8 cellular contexts compared by ENCODE assay signal in genomic region chr16:54929090-54930033, GRCh38. TPM values are rescaled to one million over a fixed set of nuclear protein-coding genes. Genes with fewer than 3 reads are reported as not detected.
DNase-seq lines count a peak whose midpoint lies in the region; TF ChIP-seq lines count a peak whose summit lies in the region.

No MANE protein-coding gene starts in this region.

- peak overlapping the region in 4 of 5 donors; percentile 61 to 81 (median 65) for H3K9ac ChIP-seq in subcutaneous abdominal adipose tissue (ENCODE audit: low read length in 5 of 5)

- peak; percentile 99 for DNase-seq in EL
- peak; percentile 98 for DNase-seq in H4 (ENCODE audit: low spot score)
- peak; percentile 98 for DNase-seq in LoVo (ENCODE audit: low spot score)
- peak; percentile 98 for DNase-seq in activated effector memory CD4-positive, alpha-beta T cell treated with anti-CD3 and anti-CD28 coated beads, Interleukin-2, amount 50 U/mL, for 16 hours
- peak; percentile 98 for DNase-seq in foreskin melanocyte

- H3K4me3 ChIP-seq in neutrophil (ENCODE audit: low read depth in 1 of 2, low read length in 1 of 2) (peak overlapping the region; percentile 65 to 73), subcutaneous abdominal adipose tissue (ENCODE audit: low read depth in 1 of 5, low read length in 5 of 5) (peak overlapping the region; percentile 75 to 92 (median 82))

- H3K27ac ChIP-seq in neutrophil = peak overlapping the region; percentile 7
- H3K27ac ChIP-seq in subcutaneous abdominal adipose tissue (ENCODE audit: low read depth, low read length) = peak overlapping the region; percentile 86

- H3K36me3 ChIP-seq in neutrophil (no peaks in the 10 kb centered on the region), subcutaneous abdominal adipose tissue (ENCODE audit: control insufficient read depth in 5 of 5, insufficient read depth in 5 of 5, low read length in 5 of 5) (no peaks in the 10 kb centered on the region)

- H3K9me3 ChIP-seq in neutrophil (no peaks in the 10 kb centered on the region), subcutaneous abdominal adipose tissue (ENCODE audit: control insufficient read depth in 5 of 5, low read length in 5 of 5) (no peaks in the 10 kb centered on the region)

- H3K27me3 ChIP-seq in neutrophil (peaks cover 100% of the 10 kb centered on the region), subcutaneous abdominal adipose tissue (ENCODE audit: control insufficient read depth in 5 of 5, insufficient read depth in 4 of 5, low read length in 5 of 5) (peaks cover under 1 to 35% (median 13%) of the 10 kb centered on the region in 5 donors)

- H3K4me1 ChIP-seq in neutrophil (ENCODE audit: control insufficient read depth in 1 of 2, insufficient read depth in 1 of 2, low read depth in 1 of 2, low read length in 1 of 2) (peaks cover 29 to 42% of the 10 kb centered on the region in 2 experiments), subcutaneous abdominal adipose tissue (ENCODE audit: control insufficient read depth in 5 of 5, insufficient read depth in 5 of 5, low read length in 5 of 5) (peaks cover 0 to 60% (median 41%) of the 10 kb centered on the region in 5 donors)

- TF ChIP-seq POLR2A in Raji (IDR thresholded peaks at IDR 0.05; ENCODE audit: insufficient read depth, low read depth, low read length) = peak; percentile 64

- no peak for TF ChIP-seq CTCF in neutrophil (IDR thresholded peaks at IDR 0.05)

RNA-seq across cellular contexts. Expression of gene IRX5, which starts 1.3 kb away (rescaled TPM):
- total RNA-seq in H4 (2014; rRNA removed; shearing (Covaris generic)) = 0.72 and 3.5 TPM in 2 replicates

Comparison
In these comparisons a context has a peak if more than half of its experiments do, and no peak if none do; other contexts are left out.
1. Peak in every context shown above with its lines: DNase-seq, H3K4me3 ChIP-seq and H3K27ac ChIP-seq.